In the genomic region with DNA sequence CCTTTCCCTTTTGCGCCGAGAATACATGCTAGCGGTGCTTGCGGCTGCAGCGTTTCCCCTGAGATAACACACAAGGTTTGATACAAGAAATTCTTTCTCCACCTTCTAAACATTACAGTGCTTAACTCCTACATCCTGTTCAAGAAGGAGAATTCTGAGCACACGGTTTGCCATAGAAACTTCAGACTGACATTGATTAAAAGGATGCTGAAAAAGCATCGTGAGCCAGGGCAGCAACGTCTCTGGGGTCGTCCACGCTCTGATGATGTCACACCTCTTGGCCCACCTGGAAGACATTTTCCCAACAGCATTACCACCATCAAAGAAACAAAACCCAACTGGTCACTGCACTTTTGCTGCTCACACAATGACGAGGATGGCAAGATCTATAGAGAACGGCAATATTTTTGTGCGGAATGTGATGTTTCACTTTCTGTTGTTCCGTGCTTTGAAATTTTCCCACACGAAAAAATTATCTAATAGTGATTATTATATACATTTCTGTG, we compare ENCODE assay signal across 16 cellular contexts. TPM values are rescaled to one million over a fixed set of nuclear protein-coding genes. Genes with fewer than 3 reads are reported as not detected.
DNase-seq lines count a peak whose midpoint lies in the region; ATAC-seq, FAIRE-seq and TF ChIP-seq lines count a peak whose summit lies in the region.
"Had no signal": no experiment of that assay in that cellular context is flagged by ENCODE, and none has a peak within 500 bp of the region (broad histone marks: within the 10 kb centered on the region; RNA-seq: fewer than 3 reads in every experiment).

No MANE protein-coding gene starts in this region.

- no peak for TF ChIP-seq CTCF in CD8-positive, alpha-beta T cell (IDR thresholded peaks at IDR 0.05)
- no peak for TF ChIP-seq CTCF in natural killer cell (IDR thresholded peaks at IDR 0.05)

- H3K4me1 Mint-ChIP-seq in CD8-positive, alpha-beta T cell (ENCODE audit: low read depth): peaks cover 14% of the 10 kb centered on the region
- H3K4me1 Mint-ChIP-seq in activated T-helper 17 cell treated with anti-CD3 and anti-CD28 coated beads, Interleukin-2, amount 50 U/mL, for 72 hours: peaks cover 4% of the 10 kb centered on the region
- peaks cover 35 to 61% of the 10 kb centered on the region in 2 donors for H3K4me1 Mint-ChIP-seq in natural killer cell

- H3K27ac Mint-ChIP-seq in CD8-positive, alpha-beta T cell: peak overlapping the region; percentile 60
- H3K27ac Mint-ChIP-seq in activated T-helper 17 cell treated with anti-CD3 and anti-CD28 coated beads, Interleukin-2, amount 50 U/mL, for 72 hours: peak overlapping the region; percentile 84
- H3K27ac Mint-ChIP-seq in natural killer cell: peak overlapping the region; percentile 68 to 91

- H3K36me3 ChIP-seq in CD8-positive, alpha-beta T cell (ENCODE audit: insufficient read depth, low read length): no peaks in the 10 kb centered on the region
- H3K36me3 ChIP-seq: adrenal gland had no signal

- H3K4me3 ChIP-seq in CD8-positive, alpha-beta T cell (ENCODE audit: low read depth, low read length): peak overlapping the region; percentile 28
- H3K4me3 ChIP-seq: adrenal gland had no signal

- FAIRE-seq in GM12892 (lab: Jason Lieb, UNC): peak; percentile 78
- FAIRE-seq: frontal cortex had no signal

- no peaks in the 10 kb centered on the region for H3K9me3 ChIP-seq in CD8-positive, alpha-beta T cell (ENCODE audit: low read length)
- H3K9me3 ChIP-seq: adrenal gland, SK-N-SH had no signal

- CTCF ChIA-PET in CD8-positive, alpha-beta T cell (lab: Charles Lee): no interaction called here

- peak overlapping the region; percentile 15 for H3K27ac ChIP-seq in CD8-positive, alpha-beta T cell (ENCODE audit: low read depth, low read length)
- H3K27ac ChIP-seq: adrenal gland had no signal

- POLR2A ChIA-PET in CD8-positive, alpha-beta T cell (lab: Charles Lee): no interaction called here

- H3K27me3 Mint-ChIP-seq in CD8-positive, alpha-beta T cell (ENCODE audit: low read depth): peaks cover 3% of the 10 kb centered on the region
- no peaks in the 10 kb centered on the region for H3K27me3 Mint-ChIP-seq in activated T-helper 17 cell treated with anti-CD3 and anti-CD28 coated beads, Interleukin-2, amount 50 U/mL, for 72 hours
- H3K27me3 Mint-ChIP-seq in natural killer cell (ENCODE audit: low read depth in 2 of 2): peaks cover 0 to 2% of the 10 kb centered on the region in 2 donors

- DNase-seq in CD8-positive, alpha-beta T cell: no peak
- no peak for DNase-seq in GM12892 (ENCODE audit: insufficient read length)
- no peak for DNase-seq in natural killer cell
- no peak for DNase-seq in NCI-H1436 (lab: John Stamatoyannopoulos, UW)
- no peak for DNase-seq in NCI-H1105 treated with DMSO at 0.1 percent for 48 hours (lab: John Stamatoyannopoulos, UW)
- DNase-seq: adrenal gland, C1 segment of cervical spinal cord, H7, left ventricle myocardium superior, NCI-H748 treated with DMSO at 0.1 percent for 48 hours, SK-N-SH had no signal

- no peaks in the 10 kb centered on the region for H3K27me3 ChIP-seq in CD8-positive, alpha-beta T cell (ENCODE audit: insufficient read depth, low read length)
- H3K27me3 ChIP-seq: adrenal gland had no signal

- peak overlapping the region; percentile 70 for H3K4me3 Mint-ChIP-seq in CD8-positive, alpha-beta T cell
- H3K4me3 Mint-ChIP-seq in activated T-helper 17 cell treated with anti-CD3 and anti-CD28 coated beads, Interleukin-2, amount 50 U/mL, for 72 hours: peak overlapping the region; percentile 86
- H3K4me3 Mint-ChIP-seq in natural killer cell: peak overlapping the region; percentile 93

- no peaks in the 10 kb centered on the region for H3K9me3 Mint-ChIP-seq in CD8-positive, alpha-beta T cell
- H3K9me3 Mint-ChIP-seq in activated T-helper 17 cell treated with anti-CD3 and anti-CD28 coated beads, Interleukin-2, amount 50 U/mL, for 72 hours: no peaks in the 10 kb centered on the region
- no peaks in the 10 kb centered on the region for H3K9me3 Mint-ChIP-seq in natural killer cell

- TF ChIP-seq POLR2A in GM12892 (IDR thresholded peaks at IDR 0.05; ENCODE audit: low read depth, low read length): no peak

- H3K4me1 ChIP-seq in CD8-positive, alpha-beta T cell (ENCODE audit: insufficient read depth, low read length): peaks cover 6% of the 10 kb centered on the region

- H3K36me3 Mint-ChIP-seq in CD8-positive, alpha-beta T cell: no peaks in the 10 kb centered on the region
- no peaks in the 10 kb centered on the region for H3K36me3 Mint-ChIP-seq in activated T-helper 17 cell treated with anti-CD3 and anti-CD28 coated beads, Interleukin-2, amount 50 U/mL, for 72 hours (ENCODE audit: low read depth)
- no peaks in the 10 kb centered on the region for H3K36me3 Mint-ChIP-seq in natural killer cell

- ATAC-seq in CD8-positive, alpha-beta T cell: no peak
- no peak for ATAC-seq in activated T-helper 17 cell treated with anti-CD3 and anti-CD28 coated beads, Interleukin-2, amount 50 U/mL, for 72 hours (replicated peaks)
- ATAC-seq in natural killer cell (peak in 1 of 3 donors; percentile 17), HG02571 (IDR thresholded peaks at IDR 0.05; ENCODE audit: unreplicated experiment) (no peak)
- ATAC-seq: left ventricle myocardium superior, Panc1 had no signal

- intact Hi-C loops in CD8-positive, alpha-beta T cell (cut with DNase I, micrococcal nuclease): no loop called here
- intact Hi-C loops in natural killer cell (cut with micrococcal nuclease): no loop called here

RNA-seq across cellular contexts. Expression of a gene that starts 26.9 kb away (rescaled TPM):
- not detected for total RNA-seq in CD8-positive, alpha-beta T cell
- not detected for polyA plus RNA-seq in GM12892 (2012; ENCODE audit: missing spikeins)
- total RNA-seq in activated T-helper 17 cell treated with anti-CD3 and anti-CD28 coated beads, Interleukin-2, amount 50 U/mL, for 72 hours: not detected
- total RNA-seq in natural killer cell: not detected
- total RNA-seq: cerebellum, frontal cortex, left ventricle myocardium superior had no signal
- polyA plus RNA-seq: SK-N-SH had no signal

RNA-seq across cellular contexts. Expression of a gene that starts 48.4 kb away (rescaled TPM):
- total RNA-seq in CD8-positive, alpha-beta T cell: not detected
- 0.91 TPM for polyA plus RNA-seq in GM12892 (2012; ENCODE audit: missing spikeins)
- not detected for total RNA-seq in activated T-helper 17 cell treated with anti-CD3 and anti-CD28 coated beads, Interleukin-2, amount 50 U/mL, for 72 hours
- not detected for total RNA-seq in natural killer cell
- total RNA-seq: cerebellum, frontal cortex, left ventricle myocardium superior had no signal
- polyA plus RNA-seq: SK-N-SH had no signal
